11 cellular contexts compared by ENCODE assay signal in genomic region chr3:115072265-115073008, GRCh38.
DNase-seq lines count a peak whose midpoint lies in the region; ATAC-seq, FAIRE-seq and TF ChIP-seq lines count a peak whose summit lies in the region.
"Had no signal": no experiment of that assay in that cellular context is flagged by ENCODE, and none has a peak within 500 bp of the region (broad histone marks: within the 10 kb centered on the region; RNA-seq: fewer than 3 reads in every experiment).

No MANE protein-coding gene starts in this region.

- RAD21 ChIA-PET in HCT116 (lab: Charles Lee; ENCODE audit: low non-redundant PET in 1 of 2, low total read pairs in 2 of 2, uncharacterized antibody in 2 of 2, unreplicated experiment in 2 of 2) = interaction anchor here in 1 of 2 experiments (0.6 kb wide), 1 partner anchor 20 kb away, joined by 3 read pairs; no protein-coding TSS in a partner anchor

- H2AFZ ChIP-seq in HCT116 (ENCODE audit: low read depth, low read length, poor library complexity, severe bottlenecking) (no peak overlapping the region), SK-N-SH (ENCODE audit: low read depth) (no peak overlapping the region), MM.1S (ENCODE audit: low read length) (no peak overlapping the region)

- H3K27me3 ChIP-seq in HCT116 (ENCODE audit: insufficient read depth, low read length) = no peaks in the 10 kb centered on the region
- H3K27me3 ChIP-seq in SK-N-SH (ENCODE audit: insufficient read depth) = no peaks in the 10 kb centered on the region
- H3K27me3 ChIP-seq in small intestine (ENCODE audit: control insufficient read depth in 2 of 2, insufficient read depth in 2 of 2, low read length in 2 of 2) = no peaks in the 10 kb centered on the region
- no peaks in the 10 kb centered on the region for H3K27me3 ChIP-seq in MM.1S (replicated peaks; ENCODE audit: insufficient read depth, low read length)

- TF ChIP-seq CTCF in HCT116 (IDR thresholded peaks at IDR 0.05 in 2 of 3, conservative IDR thresholded peaks at IDR 0.05 in 1 of 3; ENCODE audit: borderline replicate concordance in 1 of 3, insufficient read depth in 1 of 3, low read depth in 2 of 3, low read length in 2 of 3) (no peak), SK-N-SH (IDR thresholded peaks at IDR 0.05) (no peak), fibroblast of villous mesenchyme (IDR thresholded peaks at IDR 0.05; ENCODE audit: insufficient read depth, low read depth, low read length) (no peak), MM.1S (IDR thresholded peaks at IDR 0.05; ENCODE audit: low read length) (no peak)

- H3K4me2 ChIP-seq in HCT116 (ENCODE audit: low read length) (peak overlapping the region; percentile 51), SK-N-SH (no peak overlapping the region), MM.1S (ENCODE audit: low read depth, low read length) (no peak overlapping the region)

- 0 out of 2 replicates have a peak overlapping the region, but pooled peaks have one; percentile 14 for H3K27ac ChIP-seq in HCT116 (ENCODE audit: low read depth, low read length)
- peak overlapping the region in 1 of 2 experiments; percentile 42; a peak in 3 of 4 replicates for H3K27ac ChIP-seq in SK-N-SH (ENCODE audit: low read depth in 2 of 2, low read length in 1 of 2)
- H3K27ac ChIP-seq in small intestine (ENCODE audit: low read depth in 1 of 2, low read length in 1 of 2) = peak overlapping the region in 1 of 2 donors; percentile 29
- H3K27ac ChIP-seq in MM.1S (ENCODE audit: low read length) = no peak overlapping the region
- H3K27ac ChIP-seq: HL-60 had no signal

- no peak for TF ChIP-seq POLR2A in HCT116 (IDR thresholded peaks at IDR 0.05; ENCODE audit: borderline replicate concordance, extremely low read depth, insufficient read depth, insufficient read length)

- POLR2A ChIA-PET in HCT116 (lab: Charles Lee) = no interaction called here
- POLR2A ChIA-PET in SK-N-SH (lab: Yijun Ruan, JAX) = no interaction called here

- TF ChIP-seq EP300 in SK-N-SH (IDR thresholded peaks at IDR 0.05; ENCODE audit: borderline replicate concordance in 1 of 2, low read depth in 1 of 2, low read length in 1 of 2) = no peak

- TF ChIP-seq RAD21 in HCT116 (IDR thresholded peaks at IDR 0.05; ENCODE audit: low read depth) (no peak), SK-N-SH (IDR thresholded peaks at IDR 0.05; ENCODE audit: low read length) (no peak)

- peak; percentile 67 for ATAC-seq in HCT116
- ATAC-seq in GM21619 (IDR thresholded peaks at IDR 0.05; ENCODE audit: unreplicated experiment) = no peak
- ATAC-seq: activated T-helper 17 cell treated with anti-CD3 and anti-CD28 coated beads, Interleukin-2, amount 50 U/mL, for 72 hours had no signal

- no peak overlapping the region; a peak in 1 of 4 replicates for H3K4me3 ChIP-seq in HCT116 (replicated peaks in 1 of 2; ENCODE audit: low read depth in 1 of 2, low read length in 2 of 2)
- H3K4me3 ChIP-seq in SK-N-SH (ENCODE audit: low read depth in 2 of 2, low read length in 1 of 2) = no peak overlapping the region
- no peak overlapping the region for H3K4me3 ChIP-seq in fibroblast of villous mesenchyme (ENCODE audit: low read depth, low read length)
- H3K4me3 ChIP-seq in small intestine (ENCODE audit: low read depth in 1 of 2, low read length in 2 of 2) = no peak overlapping the region
- no peak overlapping the region for H3K4me3 ChIP-seq in MM.1S (ENCODE audit: low read length)

- H3K36me3 ChIP-seq in HCT116 (ENCODE audit: control insufficient read depth in 1 of 2, insufficient read depth in 2 of 2, low read length in 2 of 2) = peaks cover 0 to 6% of the 10 kb centered on the region in 2 experiments; a peak in 1 of 4 replicates
- H3K36me3 ChIP-seq in SK-N-SH (replicated peaks in 1 of 2; ENCODE audit: control insufficient read depth in 1 of 2, insufficient read depth in 2 of 2, low read length in 1 of 2) = peaks cover 0 to 11% of the 10 kb centered on the region in 2 experiments
- no peaks in the 10 kb centered on the region for H3K36me3 ChIP-seq in small intestine (ENCODE audit: control insufficient read depth in 2 of 2, insufficient read depth in 2 of 2, low read length in 2 of 2)
- no peaks in the 10 kb centered on the region for H3K36me3 ChIP-seq in MM.1S (replicated peaks; ENCODE audit: insufficient read depth, low read length)

- H3K4me1 ChIP-seq in HCT116 (ENCODE audit: control insufficient read depth in 1 of 2, insufficient read depth in 2 of 2, low read length in 2 of 2) (peaks cover 8 to 30% of the 10 kb centered on the region in 2 experiments; a peak in 3 of 4 replicates), SK-N-SH (ENCODE audit: control insufficient read depth in 1 of 2, insufficient read depth in 2 of 2, low read depth in 1 of 2, low read length in 1 of 2) (peaks cover 0 to 26% of the 10 kb centered on the region in 2 experiments; a peak in 2 of 4 replicates), small intestine (ENCODE audit: control insufficient read depth in 2 of 2, insufficient read depth in 1 of 2, low read depth in 1 of 2, low read length in 1 of 2) (peaks cover 0 to 6% of the 10 kb centered on the region in 2 donors), MM.1S (ENCODE audit: low read length) (peaks cover 2% of the 10 kb centered on the region; the same call in 1 of the 2 replicates)

- no TSS peak for BruUV-seq in HCT116 (replicated peaks; lab: Mats Ljungman, UMichigan)

- CTCF ChIA-PET in HCT116 (lab: Charles Lee) = no interaction called here
- CTCF ChIA-PET in SK-N-SH (lab: Yijun Ruan, JAX) = interaction anchor here (1.9 kb wide), 1 partner anchor 13 kb away, joined by 4 read pairs; no protein-coding TSS in a partner anchor

- H3F3A ChIP-seq in SK-N-SH (replicated peaks; ENCODE audit: insufficient read depth) (no peaks in the 10 kb centered on the region), MM.1S (ENCODE audit: insufficient read depth, low read length) (no peaks in the 10 kb centered on the region)

- H4K20me1 ChIP-seq in HCT116 (ENCODE audit: insufficient read depth) (no peaks in the 10 kb centered on the region), SK-N-SH (ENCODE audit: insufficient read depth) (no peaks in the 10 kb centered on the region), MM.1S (ENCODE audit: insufficient read depth, low read length) (no peaks in the 10 kb centered on the region)

- intact Hi-C loops in HCT116 (cut with micrococcal nuclease) = no loop called here

- peak; percentile 84 for FAIRE-seq in small intestine (lab: Jason Lieb, UNC)

- H3K9me3 ChIP-seq in HCT116 (ENCODE audit: control insufficient read depth in 1 of 2, insufficient read depth in 1 of 2, low read depth in 1 of 2, low read length in 2 of 2) = no peaks in the 10 kb centered on the region
- H3K9me3 ChIP-seq in SK-N-SH = 0 out of 2 replicates have a peak, but pooled peaks cover 7% of the 10 kb centered on the region
- H3K9me3 ChIP-seq in small intestine (ENCODE audit: control insufficient read depth, low read depth) = no peaks in the 10 kb centered on the region
- H3K9me3 ChIP-seq in MM.1S (replicated peaks; ENCODE audit: insufficient read depth, low read length) = no peaks in the 10 kb centered on the region

- H3K9ac ChIP-seq in HCT116 (ENCODE audit: low read length) = no peak overlapping the region
- no peak overlapping the region for H3K9ac ChIP-seq in SK-N-SH
- no peak overlapping the region for H3K9ac ChIP-seq in MM.1S (ENCODE audit: low read length)

- no peaks in the 10 kb centered on the region for H3K9me2 ChIP-seq in HCT116 (ENCODE audit: insufficient read depth)
- H3K9me2 ChIP-seq in SK-N-SH = no peaks in the 10 kb centered on the region
- H3K9me2 ChIP-seq in MM.1S (replicated peaks; ENCODE audit: insufficient read depth, low read length) = no peaks in the 10 kb centered on the region

- DNase-seq in HCT116 (ENCODE audit: low read depth, low spot score) (peak; percentile 22), SK-N-SH (no peak), fibroblast of villous mesenchyme (ENCODE audit: low read depth) (peak; percentile 28), small intestine (peak; percentile 71), pons (ENCODE audit: low spot score) (no peak), MM.1S (no peak)
- DNase-seq in NK-92 treated with Interleukin-12 subunit alpha and Interleukin-12 subunit beta, amount 100 ng/mL, for 24 hours (lab: John Stamatoyannopoulos, UW) = no peak
- DNase-seq: naive B cell had no signal

- H3K79me2 ChIP-seq in HCT116 (ENCODE audit: insufficient read depth, low read length) (no peaks in the 10 kb centered on the region), SK-N-SH (ENCODE audit: insufficient read depth) (no peaks in the 10 kb centered on the region), MM.1S (ENCODE audit: low read length) (no peaks in the 10 kb centered on the region)

- WGBS in SK-N-SH (ENCODE audit: low lambda C conversion rate) = 70% methylated on average over 6 of the region's 6 CpGs
- 60 to 73% (median 70%) methylated on average over 6 of the region's 6 CpGs for WGBS in small intestine, 3 donors

TF ChIP-seq in HCT116, 20 proteins besides CTCF, POLR2A, EP300 and RAD21 (continues in another document):
- TF ChIP-seq CBX3 (IDR thresholded peaks at IDR 0.05; ENCODE audit: low read depth) (no peak; the same call in 1 of the 2 replicates), TCF7L2 (IDR thresholded peaks at IDR 0.05; ENCODE audit: borderline replicate concordance, extremely low read depth, insufficient read depth, insufficient read length) (no peak), FOSL1 (IDR thresholded peaks at IDR 0.05; ENCODE audit: low read depth) (peak; percentile 59), ZFX (IDR thresholded peaks at IDR 0.05) (no peak), SRF (IDR thresholded peaks at IDR 0.05; ENCODE audit: low read depth) (peak; percentile 33; the same call in 1 of the 2 replicates), EGR1 (IDR thresholded peaks at IDR 0.05; ENCODE audit: low read depth) (no peak), YY1 (IDR thresholded peaks at IDR 0.05; ENCODE audit: extremely low read depth, insufficient replicate concordance, low read depth, low read length) (no peak)

TF ChIP-seq in SK-N-SH, 30 proteins besides CTCF, POLR2A, EP300 and RAD21 (continues in another document):
- TF ChIP-seq TCF12 (IDR thresholded peaks at IDR 0.05) (peak; percentile 35; the same call in 1 of the 2 replicates), MEF2A (IDR thresholded peaks at IDR 0.05; ENCODE audit: borderline replicate concordance, low read depth) (no peak), NFIC (IDR thresholded peaks at IDR 0.05; ENCODE audit: borderline replicate concordance) (peak; percentile 34; the same call in 1 of the 2 replicates), RXRA (IDR thresholded peaks at IDR 0.05; ENCODE audit: borderline replicate concordance, low read depth) (peak; percentile 13; the same call in 1 of the 2 replicates), JUND (IDR thresholded peaks at IDR 0.05) (peak; percentile 28; the same call in 1 of the 2 replicates), USF1 (IDR thresholded peaks at IDR 0.05; ENCODE audit: borderline replicate concordance, low read depth) (no peak)

Comparison
In these comparisons a context has a peak if more than half of its experiments do, and no peak if none do; other contexts are left out.
1. DNase-seq: peak in HCT116 (single experiment), fibroblast of villous mesenchyme (single experiment) and small intestine (single experiment); none in SK-N-SH (single experiment), NK-92 treated with Interleukin-12 subunit alpha and Interleukin-12 subunit beta, amount 100 ng/mL, for 24 hours (single experiment), pons (single experiment) and MM.1S (single experiment).
2. Of the 11 proteins assayed by ChIP-seq in both SK-N-SH and HCT116: peak only in SK-N-SH: none; only in HCT116: none; in both: JUND; in neither: 10.